8 cellular contexts compared by ENCODE assay signal in genomic region chr10:13347235-13348156, GRCh38. TPM values are rescaled to one million over a fixed set of nuclear protein-coding genes. Genes with fewer than 3 reads are reported as not detected.
DNase-seq lines count a peak whose midpoint lies in the region; ATAC-seq lines count a peak whose summit lies in the region.

No MANE protein-coding gene starts in this region.

- peak overlapping the region; percentile 29 for H3K4me2 ChIP-seq in mesenchymal stem cell (ENCODE audit: low read length, poor library complexity, severe bottlenecking)

- WGBS in mesenchymal stem cell: 0% methylated on average over 25 of the region's 145 CpGs

- H3K4me3 ChIP-seq in effector memory CD4-positive, alpha-beta T cell (ENCODE audit: insufficient read depth, low read depth, low read length, poor library complexity, severe bottlenecking): peak overlapping the region; percentile 71
- peak overlapping the region; percentile 80 to 87 for H3K4me3 ChIP-seq in mesenchymal stem cell (ENCODE audit: insufficient read depth in 1 of 2, low read depth in 1 of 2, low read length in 2 of 2)

- DNase-seq in AG08396 (ENCODE audit: low spot score): peak; percentile 85
- DNase-seq in NCI-H774 (lab: John Stamatoyannopoulos, UW): peak; percentile 78
- peak; percentile 90 for DNase-seq in activated CD8-positive, alpha-beta memory T cell treated with anti-CD3 and anti-CD28 coated beads for 24 hours
- DNase-seq in effector memory CD4-positive, alpha-beta T cell: peak; percentile 59 to 67 (median 65)
- DNase-seq in mesenchymal stem cell: peak; percentile 80
- DNase-seq in stimulated activated CD8-positive, alpha-beta memory T cell treated with anti-CD3 and anti-CD28 coated beads, Interleukin-12 subunit alpha, Interleukin-12 subunit beta, amount 100 ng/mL, for 24 hours (ENCODE audit: extremely low read depth): peak; percentile 51

- no peak overlapping the region for H2BK12ac ChIP-seq in mesenchymal stem cell (ENCODE audit: low read length in 2 of 2)

- H2BK5ac ChIP-seq in mesenchymal stem cell (ENCODE audit: low read depth, low read length, poor library complexity, severe bottlenecking): peak overlapping the region; percentile 79

- H4K91ac ChIP-seq in mesenchymal stem cell (ENCODE audit: low read length): peak overlapping the region; percentile 76

- peak overlapping the region in 1 of 2 experiments; percentile 40 for H3K23ac ChIP-seq in mesenchymal stem cell (ENCODE audit: low read length in 2 of 2)

- no peak overlapping the region for H2AK5ac ChIP-seq in mesenchymal stem cell (ENCODE audit: low read length, severe bottlenecking)

- peaks cover 12% of the 10 kb centered on the region for H3K79me1 ChIP-seq in mesenchymal stem cell (replicated peaks; ENCODE audit: low read length, poor library complexity, severe bottlenecking)

- no peaks in the 10 kb centered on the region for H3K36me3 ChIP-seq in effector memory CD4-positive, alpha-beta T cell (ENCODE audit: control insufficient read depth, insufficient read depth, low read length)
- H3K36me3 ChIP-seq in mesenchymal stem cell (ENCODE audit: control insufficient read depth in 1 of 2, insufficient read depth in 2 of 2, low read depth in 1 of 2, low read length in 2 of 2): peaks cover 2 to 3% of the 10 kb centered on the region in 2 experiments

- peak overlapping the region; percentile 64 to 74 for H3K14ac ChIP-seq in mesenchymal stem cell (ENCODE audit: low read length in 2 of 2)

- H2BK120ac ChIP-seq in mesenchymal stem cell (ENCODE audit: low read depth, low read length): peak overlapping the region; percentile 97

- ATAC-seq in GM18907 (IDR thresholded peaks at IDR 0.05; ENCODE audit: unreplicated experiment): peak; percentile 51
- peak; percentile 44 for ATAC-seq in HG03139 (IDR thresholded peaks at IDR 0.05; ENCODE audit: unreplicated experiment)

- no peaks in the 10 kb centered on the region for H3K9me3 ChIP-seq in effector memory CD4-positive, alpha-beta T cell (ENCODE audit: control insufficient read depth, low read length)
- H3K9me3 ChIP-seq in mesenchymal stem cell (ENCODE audit: control insufficient read depth, low read length): no peaks in the 10 kb centered on the region

- peaks cover 30% of the 10 kb centered on the region for H3K4me1 ChIP-seq in effector memory CD4-positive, alpha-beta T cell (ENCODE audit: control insufficient read depth, insufficient read depth, low read length, poor library complexity, severe bottlenecking)
- H3K4me1 ChIP-seq in mesenchymal stem cell (ENCODE audit: control insufficient read depth, insufficient read depth, low read depth, low read length): peaks cover 9% of the 10 kb centered on the region

- H3K27ac ChIP-seq in effector memory CD4-positive, alpha-beta T cell (ENCODE audit: insufficient read depth, low read length, poor library complexity, severe bottlenecking): peak overlapping the region; percentile 77
- H3K27ac ChIP-seq in mesenchymal stem cell (ENCODE audit: low read length, poor library complexity, severe bottlenecking): no peak overlapping the region

- H3K9ac ChIP-seq in mesenchymal stem cell (ENCODE audit: low read length): peak overlapping the region; percentile 96

- H2BK15ac ChIP-seq in mesenchymal stem cell (ENCODE audit: low read depth, poor library complexity, severe bottlenecking): peak overlapping the region; percentile 97

- H3K27me3 ChIP-seq in effector memory CD4-positive, alpha-beta T cell (replicated peaks; ENCODE audit: control insufficient read depth, insufficient read depth, low read length, poor library complexity, severe bottlenecking): no peaks in the 10 kb centered on the region
- peaks cover 14 to 21% of the 10 kb centered on the region in 2 experiments for H3K27me3 ChIP-seq in mesenchymal stem cell (ENCODE audit: control insufficient read depth in 1 of 2, insufficient read depth in 1 of 2, low read length in 2 of 2)

- H4K8ac ChIP-seq in mesenchymal stem cell (ENCODE audit: low read length): peak overlapping the region; percentile 73

- peak overlapping the region; percentile 77 to 90 for H3K4ac ChIP-seq in mesenchymal stem cell (ENCODE audit: low read depth in 1 of 2, low read length in 2 of 2)

- H2AFZ ChIP-seq in mesenchymal stem cell (ENCODE audit: low read depth, low read length): peak overlapping the region; percentile 79

- peak overlapping the region; percentile 73 to 92 for H3K18ac ChIP-seq in mesenchymal stem cell (ENCODE audit: low read depth in 1 of 2, low read length in 2 of 2)

RNA-seq across cellular contexts. Expression of gene SEPHS1, which starts 0.6 kb away (rescaled TPM):
- 33.7 TPM for polyA plus RNA-seq in mesenchymal stem cell (2013, experiment 1 of 2)
- polyA plus RNA-seq in mesenchymal stem cell (2013, experiment 2 of 2): 34.2 TPM

RNA-seq across cellular contexts. Expression of gene PHYH, which starts 47.6 kb away (rescaled TPM):
- 31.3 TPM for polyA plus RNA-seq in mesenchymal stem cell (2013, experiment 1 of 2)
- 33.9 TPM for polyA plus RNA-seq in mesenchymal stem cell (2013, experiment 2 of 2)
